1 cellular context compared by ENCODE assay signal in the genomic region with DNA sequence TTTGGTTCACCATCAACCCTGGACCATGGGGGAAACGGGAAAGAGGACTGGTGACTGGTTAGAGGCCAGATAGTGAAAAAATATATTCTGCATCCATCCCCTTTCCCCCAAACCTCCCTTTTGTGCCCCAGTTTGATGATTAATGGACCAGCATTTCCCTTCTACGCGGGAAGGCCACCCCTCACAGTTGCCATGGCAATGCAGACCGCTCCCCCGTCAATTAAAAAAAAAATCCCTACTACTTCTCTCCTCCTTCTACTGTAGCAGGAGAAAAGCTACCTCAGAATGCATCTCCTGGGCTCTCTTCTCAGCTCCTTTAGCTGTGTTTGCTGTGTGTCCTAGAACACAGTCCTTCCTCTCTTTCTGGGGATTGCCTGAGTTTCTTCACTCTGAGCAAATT.
TF ChIP-seq lines count a peak whose summit lies in the region.

No MANE protein-coding gene starts in this region.

TF ChIP-seq in GM12878, 131 proteins besides CTCF, POLR2A, EP300 and RAD21:
- TF ChIP-seq RCOR1 (conservative IDR thresholded peaks at IDR 0.05; ENCODE audit: low read depth, low read length): no peak
- TF ChIP-seq TCF3 (IDR thresholded peaks at IDR 0.05; ENCODE audit: borderline replicate concordance, insufficient read depth, low read depth, low read length): no peak
- no peak for TF ChIP-seq ZBED1 (IDR thresholded peaks at IDR 0.05; ENCODE audit: borderline replicate concordance)
- TF ChIP-seq SIN3A (IDR thresholded peaks at IDR 0.05; ENCODE audit: low read depth, low read length): no peak
- TF ChIP-seq SMAD1 (IDR thresholded peaks at IDR 0.05; ENCODE audit: low read depth, partially characterized antibody): no peak
- TF ChIP-seq ZNF24 (IDR thresholded peaks at IDR 0.05): no peak
- TF ChIP-seq BCL11A (IDR thresholded peaks at IDR 0.05; ENCODE audit: low read depth, low read length): no peak
- no peak for TF ChIP-seq IKZF2 (IDR thresholded peaks at IDR 0.05)
- TF ChIP-seq BRCA1 (IDR thresholded peaks at IDR 0.05; ENCODE audit: low read depth, low read length): no peak
- no peak for TF ChIP-seq KLF5 (IDR thresholded peaks at IDR 0.05; ENCODE audit: partially characterized antibody)
- TF ChIP-seq, protein P1, sequence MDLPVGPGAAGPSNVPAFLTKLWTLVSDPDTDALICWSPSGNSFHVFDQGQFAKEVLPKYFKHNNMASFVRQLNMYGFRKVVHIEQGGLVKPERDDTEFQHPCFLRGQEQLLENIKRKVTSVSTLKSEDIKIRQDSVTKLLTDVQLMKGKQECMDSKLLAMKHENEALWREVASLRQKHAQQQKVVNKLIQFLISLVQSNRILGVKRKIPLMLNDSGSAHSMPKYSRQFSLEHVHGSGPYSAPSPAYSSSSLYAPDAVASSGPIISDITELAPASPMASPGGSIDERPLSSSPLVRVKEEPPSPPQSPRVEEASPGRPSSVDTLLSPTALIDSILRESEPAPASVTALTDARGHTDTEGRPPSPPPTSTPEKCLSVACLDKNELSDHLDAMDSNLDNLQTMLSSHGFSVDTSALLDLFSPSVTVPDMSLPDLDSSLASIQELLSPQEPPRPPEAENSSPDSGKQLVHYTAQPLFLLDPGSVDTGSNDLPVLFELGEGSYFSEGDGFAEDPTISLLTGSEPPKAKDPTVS (IDR thresholded peaks at IDR 0.05; ENCODE audit: low read depth, low read length): no peak
- no peak for TF ChIP-seq PAX8 (IDR thresholded peaks at IDR 0.05)
- no peak for TF ChIP-seq IRF4 (IDR thresholded peaks at IDR 0.05; ENCODE audit: low read depth, low read length)
- TF ChIP-seq, protein P2, sequence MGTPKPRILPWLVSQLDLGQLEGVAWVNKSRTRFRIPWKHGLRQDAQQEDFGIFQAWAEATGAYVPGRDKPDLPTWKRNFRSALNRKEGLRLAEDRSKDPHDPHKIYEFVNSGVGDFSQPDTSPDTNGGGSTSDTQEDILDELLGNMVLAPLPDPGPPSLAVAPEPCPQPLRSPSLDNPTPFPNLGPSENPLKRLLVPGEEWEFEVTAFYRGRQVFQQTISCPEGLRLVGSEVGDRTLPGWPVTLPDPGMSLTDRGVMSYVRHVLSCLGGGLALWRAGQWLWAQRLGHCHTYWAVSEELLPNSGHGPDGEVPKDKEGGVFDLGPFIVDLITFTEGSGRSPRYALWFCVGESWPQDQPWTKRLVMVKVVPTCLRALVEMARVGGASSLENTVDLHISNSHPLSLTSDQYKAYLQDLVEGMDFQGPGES (IDR thresholded peaks at IDR 0.05): no peak
- TF ChIP-seq RELA (IDR thresholded peaks at IDR 0.05; ENCODE audit: borderline replicate concordance, partially characterized antibody): no peak
